Comparison of ENCODE assay signal across 22 cellular contexts in genomic region chr7:37119296-37119695, GRCh38.
"Had no signal": no experiment of that assay in that cellular context is flagged by ENCODE, and none has a peak within 500 bp of the region (broad histone marks: within the 10 kb centered on the region; RNA-seq: fewer than 3 reads in every experiment).

No MANE protein-coding gene starts in this region.

- H3K27me3 ChIP-seq: body of pancreas, cardiac muscle cell, gastrocnemius medialis, upper lobe of left lung had no signal

- H3K4me3 Mint-ChIP-seq: activated CD4-positive, alpha-beta memory T cell treated with anti-CD3 and anti-CD28 coated beads, Interleukin-2, amount 10 ng/mL, durations not matched to agents 7 days and 5 days; activated CD4-positive, alpha-beta T cell treated with anti-CD3 and anti-CD28 coated beads, Interleukin-2, amount 10 ng/mL, durations not matched to agents 24 days and 14 days; activated CD8-positive, alpha-beta memory T cell treated with anti-CD3 and anti-CD28 coated beads, Interleukin-2, amount 10 ng/mL, durations not matched to agents 7 days and 5 days; activated naive CD4-positive, alpha-beta T cell treated with anti-CD3 and anti-CD28 coated beads, Interleukin-2, amount 10 ng/mL, durations not matched to agents 7 days and 5 days; neural crest cell; T-cell; T-helper 2 cell treated with Interferon-gamma antibody and Interleukin-4, amounts not matched to agents 5 μg/mL and 100 μg/mL, for 36 hours had no signal

- H3K4me3 ChIP-seq: body of pancreas, cardiac muscle cell, gastrocnemius medialis, thoracic aorta, upper lobe of left lung had no signal

- H3K9me3 Mint-ChIP-seq: activated CD4-positive, alpha-beta memory T cell treated with anti-CD3 and anti-CD28 coated beads, Interleukin-2, amount 10 ng/mL, durations not matched to agents 7 days and 5 days; T-cell had no signal

- DNase-seq: activated CD4-positive, alpha-beta memory T cell treated with anti-CD3 and anti-CD28 coated beads, Interleukin-2, amount 10 ng/mL, durations not matched to agents 7 days and 5 days; activated CD4-positive, alpha-beta T cell treated with anti-CD3 and anti-CD28 coated beads, Interleukin-2, amount 10 ng/mL, durations not matched to agents 24 days and 14 days; activated CD8-positive, alpha-beta memory T cell treated with anti-CD3 and anti-CD28 coated beads, Interleukin-2, amount 10 ng/mL, durations not matched to agents 7 days and 5 days; activated effector memory CD4-positive, alpha-beta T cell treated with anti-CD3 and anti-CD28 coated beads, Interleukin-2, amount 50 U/mL, for 16 hours; activated naive CD4-positive, alpha-beta T cell treated with anti-CD3 and anti-CD28 coated beads, Interleukin-2, amount 10 ng/mL, durations not matched to agents 7 days and 5 days; activated T-cell treated with anti-CD3 and anti-CD28 coated beads for 4 hours; anterior cingulate cortex; body of pancreas; gastrocnemius medialis; hippocampal formation; left ventricle myocardium superior; mammary epithelial cell; stimulated activated CD4-positive, alpha-beta T cell treated with anti-CD3 and anti-CD28 coated beads, Interleukin-4, amount 100 ng/mL, for 24 hours; stimulated activated naive CD4-positive, alpha-beta T cell treated with Interleukin-2 at 50 U/mL for 16 hours; T-cell; upper lobe of left lung had no signal

- H3K27ac ChIP-seq: body of pancreas, cardiac muscle cell, gastrocnemius medialis, thoracic aorta, upper lobe of left lung, VCaP had no signal

- H3K27ac Mint-ChIP-seq: activated CD4-positive, alpha-beta memory T cell treated with anti-CD3 and anti-CD28 coated beads, Interleukin-2, amount 10 ng/mL, durations not matched to agents 7 days and 5 days; activated CD4-positive, alpha-beta T cell treated with anti-CD3 and anti-CD28 coated beads, Interleukin-2, amount 10 ng/mL, durations not matched to agents 24 days and 14 days; activated CD8-positive, alpha-beta memory T cell treated with anti-CD3 and anti-CD28 coated beads, Interleukin-2, amount 10 ng/mL, durations not matched to agents 7 days and 5 days; activated naive CD4-positive, alpha-beta T cell treated with anti-CD3 and anti-CD28 coated beads, Interleukin-2, amount 10 ng/mL, durations not matched to agents 7 days and 5 days; T-cell; T-helper 2 cell treated with Interferon-gamma antibody and Interleukin-4, amounts not matched to agents 5 μg/mL and 100 μg/mL, for 36 hours had no signal

- ATAC-seq: activated CD4-positive, CD25-positive, alpha-beta regulatory T cell treated with anti-CD3 and anti-CD28 coated beads, Interleukin-2, amount 50 U/mL, for 24 hours; activated CD8-positive, alpha-beta memory T cell treated with anti-CD3 and anti-CD28 coated beads, Interleukin-2, amount 10 ng/mL, durations not matched to agents 7 days and 5 days; body of pancreas; gastrocnemius medialis; left ventricle myocardium superior; T-cell had no signal

- H3K9me3 ChIP-seq: body of pancreas, gastrocnemius medialis, thoracic aorta, upper lobe of left lung had no signal

- H3K27me3 Mint-ChIP-seq: activated CD4-positive, alpha-beta memory T cell treated with anti-CD3 and anti-CD28 coated beads, Interleukin-2, amount 10 ng/mL, durations not matched to agents 7 days and 5 days; activated CD4-positive, alpha-beta T cell treated with anti-CD3 and anti-CD28 coated beads, Interleukin-2, amount 10 ng/mL, durations not matched to agents 24 days and 14 days; activated CD8-positive, alpha-beta memory T cell treated with anti-CD3 and anti-CD28 coated beads, Interleukin-2, amount 10 ng/mL, durations not matched to agents 7 days and 5 days; activated naive CD4-positive, alpha-beta T cell treated with anti-CD3 and anti-CD28 coated beads, Interleukin-2, amount 10 ng/mL, durations not matched to agents 7 days and 5 days; T-cell had no signal

- H3K4me1 ChIP-seq: body of pancreas, gastrocnemius medialis, upper lobe of left lung had no signal

- H3K36me3 ChIP-seq: cardiac muscle cell, gastrocnemius medialis, thoracic aorta, upper lobe of left lung had no signal
